10 cellular contexts compared by ENCODE assay signal in genomic region chr17:42180411-42180921, GRCh38. TPM values are rescaled to one million over a fixed set of nuclear protein-coding genes. Genes with fewer than 3 reads are reported as not detected.
DNase-seq lines count a peak whose midpoint lies in the region; ATAC-seq, FAIRE-seq and TF ChIP-seq lines count a peak whose summit lies in the region.
"Had no signal": no experiment of that assay in that cellular context is flagged by ENCODE, and none has a peak within 500 bp of the region (broad histone marks: within the 10 kb centered on the region; RNA-seq: fewer than 3 reads in every experiment).

No MANE protein-coding gene starts in this region.

- BruUV-seq in HepG2 (replicated peaks; lab: Mats Ljungman, UMichigan), result no TSS peak

- no peak for TF ChIP-seq POLR2A in HepG2 (IDR thresholded peaks at IDR 0.05; ENCODE audit: insufficient read depth in 1 of 2, low read depth in 2 of 2, low read length in 2 of 2)
- no peak for TF ChIP-seq POLR2A in transverse colon (IDR thresholded peaks at IDR 0.05)

- WGBS in HepG2 (ENCODE audit: low lambda C conversion rate), result 6% methylated on average over 28 of the region's 33 CpGs
- WGBS in transverse colon (ENCODE audit: low coverage in 1 of 2), 2 donors, result 9% methylated on average over 32 of the region's 33 CpGs; no CpG with 5 or more reads in 1 of the 2 donors

- no peak for FAIRE-seq in HepG2 (lab: Jason Lieb, UNC)
- FAIRE-seq: colon had no signal

- POLR2A ChIA-PET in activated CD8-positive, alpha-beta T cell treated with anti-CD3 and anti-CD28 coated beads for 36 hours (lab: Charles Lee), result interaction anchor here (0.6 to 2.3 kb wide), 6 partner anchors 10 to 109 kb away, joined by 3 to 9 read pairs (median 4); partner anchors contain the start of gene GHDC
- POLR2A ChIA-PET in HepG2 (lab: Yijun Ruan, JAX), result interaction anchor here (1.1 to 3.6 kb wide), 5 partner anchors 8 to 68 kb away, joined by 4 to 19 read pairs (median 6); partner anchors contain the start of gene GHDC

- ATAC-seq in activated naive CD4-positive, alpha-beta T cell treated with anti-CD3 and anti-CD28 coated beads, Interleukin-2, amount 50 U/mL, for 72 hours, result no peak
- no peak for ATAC-seq in activated CD8-positive, alpha-beta T cell treated with anti-CD3 and anti-CD28 coated beads for 36 hours
- 0 out of 3 replicates have a peak, but pooled peaks have one; percentile 3 for ATAC-seq in HepG2

- H3K4me2 ChIP-seq in HepG2 (ENCODE audit: low read depth, low read length), result peak overlapping the region; percentile 70

- H3K27me3 Mint-ChIP-seq in activated naive CD4-positive, alpha-beta T cell treated with anti-CD3 and anti-CD28 coated beads for 36 hours (ENCODE audit: low read depth), result peaks cover 22% of the 10 kb centered on the region
- H3K27me3 Mint-ChIP-seq in activated CD8-positive, alpha-beta T cell treated with anti-CD3 and anti-CD28 coated beads for 36 hours, result peaks cover 21% of the 10 kb centered on the region

- peaks cover 48% of the 10 kb centered on the region for H3K4me1 Mint-ChIP-seq in activated naive CD4-positive, alpha-beta T cell treated with anti-CD3 and anti-CD28 coated beads for 36 hours (ENCODE audit: low read depth)
- peaks cover 43% of the 10 kb centered on the region for H3K4me1 Mint-ChIP-seq in activated CD8-positive, alpha-beta T cell treated with anti-CD3 and anti-CD28 coated beads for 36 hours (ENCODE audit: low read depth)

- DNase-seq in activated naive CD4-positive, alpha-beta T cell treated with anti-CD3 and anti-CD28 coated beads for 36 hours, result no peak
- no peak for DNase-seq in activated naive CD4-positive, alpha-beta T cell treated with anti-CD3 and anti-CD28 coated beads, Interleukin-2, amount 50 U/mL, for 72 hours (ENCODE audit: low spot score in 2 of 2)
- no peak for DNase-seq in activated CD8-positive, alpha-beta T cell treated with anti-CD3 and anti-CD28 coated beads for 36 hours
- no peak for DNase-seq in HepG2 (ENCODE audit: low spot score)
- DNase-seq in transverse colon, result no peak
- no peak for DNase-seq in NCI-H510A (lab: John Stamatoyannopoulos, UW)
- no peak for DNase-seq in MV-4-11 (lab: John Stamatoyannopoulos, UW)
- DNase-seq in HuH-7.5 (ENCODE audit: low spot score), result no peak

- no peaks in the 10 kb centered on the region for H3K79me2 ChIP-seq in HepG2 (ENCODE audit: insufficient read depth, low read length)

- H3K27me3 ChIP-seq in HepG2 (ENCODE audit: control insufficient read depth in 1 of 2, insufficient read depth in 2 of 2, low read length in 2 of 2) (peaks cover 0 to 18% of the 10 kb centered on the region in 2 experiments; a peak in 4 of 5 replicates), transverse colon (peaks cover 34% of the 10 kb centered on the region)

- H3K27ac Mint-ChIP-seq in activated naive CD4-positive, alpha-beta T cell treated with anti-CD3 and anti-CD28 coated beads for 36 hours, result no peak overlapping the region
- no peak overlapping the region for H3K27ac Mint-ChIP-seq in activated naive CD4-positive, alpha-beta T cell treated with anti-CD3 and anti-CD28 coated beads, Interleukin-2, amount 50 U/mL, for 72 hours
- H3K27ac Mint-ChIP-seq in activated CD8-positive, alpha-beta T cell treated with anti-CD3 and anti-CD28 coated beads for 36 hours, result no peak overlapping the region

- no peak for TF ChIP-seq CTCF in activated CD8-positive, alpha-beta T cell treated with anti-CD3 and anti-CD28 coated beads for 36 hours (IDR thresholded peaks at IDR 0.05)
- TF ChIP-seq CTCF in HepG2 (CRISPR knock-in tag; IDR thresholded peaks at IDR 0.05), result no peak
- TF ChIP-seq CTCF in transverse colon (IDR thresholded peaks at IDR 0.05), result no peak

- H3K36me3 ChIP-seq in HepG2 (replicated peaks in 1 of 2; ENCODE audit: control insufficient read depth in 1 of 2, insufficient read depth in 2 of 2, low read length in 2 of 2) (no peaks in the 10 kb centered on the region), transverse colon (no peaks in the 10 kb centered on the region)

- TF ChIP-seq RAD21 in HepG2 (CRISPR knock-in tag; IDR thresholded peaks at IDR 0.05), result no peak

- peak overlapping the region; percentile 51 for H3K4me3 Mint-ChIP-seq in activated naive CD4-positive, alpha-beta T cell treated with anti-CD3 and anti-CD28 coated beads for 36 hours
- peak overlapping the region; percentile 49 for H3K4me3 Mint-ChIP-seq in activated CD8-positive, alpha-beta T cell treated with anti-CD3 and anti-CD28 coated beads for 36 hours

- H3K4me1 ChIP-seq in HepG2 (ENCODE audit: insufficient read depth, low read length) (peaks cover 60% of the 10 kb centered on the region), transverse colon (peaks cover 12 to 36% (median 30%) of the 10 kb centered on the region in 4 donors)

- H3K36me3 Mint-ChIP-seq in activated naive CD4-positive, alpha-beta T cell treated with anti-CD3 and anti-CD28 coated beads for 36 hours (ENCODE audit: low read depth), result no peaks in the 10 kb centered on the region
- peaks cover 0 to 7% of the 10 kb centered on the region in 2 donors for H3K36me3 Mint-ChIP-seq in activated naive CD4-positive, alpha-beta T cell treated with anti-CD3 and anti-CD28 coated beads, Interleukin-2, amount 50 U/mL, for 72 hours
- no peaks in the 10 kb centered on the region for H3K36me3 Mint-ChIP-seq in activated CD8-positive, alpha-beta T cell treated with anti-CD3 and anti-CD28 coated beads for 36 hours (ENCODE audit: low read depth)

- no peaks in the 10 kb centered on the region for H3K9me3 ChIP-seq in HepG2 (ENCODE audit: low read length)
- H3K9me3 ChIP-seq in transverse colon, result no peaks in the 10 kb centered on the region

- in situ Hi-C loops in HepG2 (cut with HindIII; ENCODE audit: extremely low pct_ligation_motif_present, low pct_unique_long_range_greater_than_20kb), result no loop called here
- in situ Hi-C loops in transverse colon (cut with MboI; ENCODE audit: low pct_ligation_motif_present in 1 of 4, low pct_unique_long_range_greater_than_20kb in 1 of 4, low sequenced_read_pairs in 3 of 4), result no loop called here

- no peak overlapping the region for H2AFZ ChIP-seq in HepG2 (ENCODE audit: low read length)

- peak overlapping the region; percentile 45 to 66 (median 47); a peak in 4 of 6 replicates for H3K4me3 ChIP-seq in HepG2 (replicated peaks in 1 of 3; ENCODE audit: insufficient read depth in 1 of 3, low read depth in 2 of 3, low read length in 3 of 3)
- H3K4me3 ChIP-seq in transverse colon, result peak overlapping the region in 3 of 4 donors; percentile 9 to 38 (median 29)

- intact Hi-C loops in activated naive CD4-positive, alpha-beta T cell treated with anti-CD3 and anti-CD28 coated beads for 36 hours (cut with micrococcal nuclease), result loop anchor here (2.0 to 5.0 kb wide), 6 partner anchors 26 to 347 kb away; partner anchors contain the start of genes RAB5C and STAT5A
- intact Hi-C loops in activated CD8-positive, alpha-beta T cell treated with anti-CD3 and anti-CD28 coated beads for 36 hours (cut with micrococcal nuclease), result no loop called here
- intact Hi-C loops in HepG2 (cut with micrococcal nuclease; ENCODE audit: unreplicated experiment) (loop anchor here (10.0 kb wide), 1 partner anchor 64 kb away; no protein-coding TSS in a partner anchor), transverse colon (cut with DNase I; ENCODE audit: low total_unique reads) (no loop called here)

- no peak overlapping the region for H3K27ac ChIP-seq in HepG2 (ENCODE audit: extremely low read length, insufficient read depth, low read length)
- H3K27ac ChIP-seq in transverse colon, result no peak overlapping the region

- CTCF ChIA-PET in activated naive CD4-positive, alpha-beta T cell treated with anti-CD3 and anti-CD28 coated beads for 36 hours (lab: Charles Lee), result interaction anchor here (0.6 to 2.7 kb wide), 8 partner anchors 17 to 516 kb away, joined by 3 to 11 read pairs (median 4); no protein-coding TSS in a partner anchor
- CTCF ChIA-PET in activated CD8-positive, alpha-beta T cell treated with anti-CD3 and anti-CD28 coated beads for 36 hours (lab: Charles Lee), result interaction anchor here (0.6 to 4.9 kb wide), 13 partner anchors 15 to 226 kb away, joined by 3 to 28 read pairs (median 3); partner anchors contain the start of genes DHX58, GHDC and KAT2A
- CTCF ChIA-PET in HepG2 (lab: Yijun Ruan, JAX; ENCODE audit: low intra/inter-chr PET ratio, low total read pairs), result interaction anchor here (0.8 kb wide), 1 partner anchor 62 kb away, joined by 3 read pairs; no protein-coding TSS in a partner anchor

- TF ChIP-seq EP300 in HepG2 (IDR thresholded peaks at IDR 0.05; ENCODE audit: low read depth in 2 of 2, low read length in 2 of 2) (no peak), HepG2 (CRISPR knock-in tag; IDR thresholded peaks at IDR 0.05; ENCODE audit: borderline replicate concordance) (no peak), transverse colon (IDR thresholded peaks at IDR 0.05; ENCODE audit: low read depth) (no peak)

- peaks cover 5% of the 10 kb centered on the region for H4K20me1 ChIP-seq in HepG2 (ENCODE audit: insufficient read depth, low read length)

- H3K9ac ChIP-seq in HepG2 (ENCODE audit: insufficient read depth, low read depth, low read length), result no peak overlapping the region

- no peaks in the 10 kb centered on the region for H3K9me3 Mint-ChIP-seq in activated naive CD4-positive, alpha-beta T cell treated with anti-CD3 and anti-CD28 coated beads for 36 hours
- H3K9me3 Mint-ChIP-seq in activated naive CD4-positive, alpha-beta T cell treated with anti-CD3 and anti-CD28 coated beads, Interleukin-2, amount 50 U/mL, for 72 hours, result no peaks in the 10 kb centered on the region
- no peaks in the 10 kb centered on the region for H3K9me3 Mint-ChIP-seq in activated CD8-positive, alpha-beta T cell treated with anti-CD3 and anti-CD28 coated beads for 36 hours

RNA-seq across cellular contexts. Expression of gene KCNH4, which starts 0.5 kb away (rescaled TPM):
- total RNA-seq in activated naive CD4-positive, alpha-beta T cell treated with anti-CD3 and anti-CD28 coated beads for 36 hours, result under 1 TPM; 0.24 to 0.35 TPM
- under 1 TPM; 0.23 to 0.54 TPM for total RNA-seq in activated naive CD4-positive, alpha-beta T cell treated with anti-CD3 and anti-CD28 coated beads, Interleukin-2, amount 50 U/mL, for 72 hours
- under 1 TPM; 0.38 to 0.43 TPM for total RNA-seq in activated CD8-positive, alpha-beta T cell treated with anti-CD3 and anti-CD28 coated beads for 36 hours
- total RNA-seq in HepG2 (2016; rRNA removed; fragmentation: Illumina TruSeq; extraction: Trizol) (0.09 TPM in 1 of 2 replicates, not detected in the other), transverse colon (not detected)
- total RNA-seq in HepG2 (2016; cell fraction: cytosol; rRNA removed; fragmentation: Illumina TruSeq; extraction: Trizol; ENCODE audit: low read depth), result 0.09 TPM in 1 of 2 replicates, not detected in the other
- total RNA-seq in HepG2 (2016; cell fraction: insoluble cytoplasmic fraction; rRNA removed; fragmentation: Illumina TruSeq; extraction: Trizol), result 0.06 TPM in 1 of 2 replicates, not detected in the other
- total RNA-seq in HepG2 (2016; cell fraction: membrane; rRNA removed; fragmentation: Illumina TruSeq; extraction: Trizol), result 0.06 and 0.10 TPM in 2 replicates
- total RNA-seq in HepG2 (2016; cell fraction: nucleus; rRNA removed; fragmentation: Illumina TruSeq; extraction: Trizol), result 0.09 TPM in 1 of 2 replicates, not detected in the other
- 0.01 and 0.04 TPM in 2 replicates for polyA plus RNA-seq in HepG2 (2011; rRNA removed)
- 0.03 and 0.04 TPM in 2 replicates for polyA plus RNA-seq in HepG2 (2011; cell fraction: cytosol; rRNA removed)
- polyA plus RNA-seq in HepG2 (2011; cell fraction: nucleus; rRNA removed), result 0.19 and 0.34 TPM in 2 replicates
- polyA plus RNA-seq in HepG2 (2012), result 0.03 TPM in 1 of 2 replicates, not detected in the other
- 0.18 and 0.19 TPM in 2 replicates for polyA plus RNA-seq in HepG2 (2016; cell fraction: cytosol; fragmentation: Illumina TruSeq; extraction: Trizol; ENCODE audit: low read depth)
- 0.08 TPM in 2 replicates for polyA plus RNA-seq in HepG2 (2016; cell fraction: insoluble cytoplasmic fraction; fragmentation: Illumina TruSeq; extraction: Trizol; ENCODE audit: low read depth)
- polyA plus RNA-seq in HepG2 (2016; cell fraction: membrane; fragmentation: Illumina TruSeq; extraction: Trizol; ENCODE audit: low read depth), result 0.15 and 0.30 TPM in 2 replicates
- polyA plus RNA-seq in HepG2 (2016; cell fraction: nucleus; fragmentation: Illumina TruSeq; extraction: Trizol; ENCODE audit: insufficient read depth, low read depth), result 0.19 and 0.20 TPM in 2 replicates
- 0.24 TPM in 1 of 2 replicates, not detected in the other for polyA minus RNA-seq in HepG2 (2011; rRNA and poly(A)+ RNA removed; ENCODE audit: low replicate concordance)
- polyA minus RNA-seq in HepG2 (2011; cell fraction: cytosol; rRNA and poly(A)+ RNA removed), result not detected in 2 replicates
- polyA minus RNA-seq in HepG2 (2011; cell fraction: nucleus; rRNA and poly(A)+ RNA removed), result not detected in 2 replicates
- total RNA-seq: HT1080 had no signal

RNA-seq across cellular contexts. Expression of gene HCRT, which starts 4.8 kb away (rescaled TPM):
- not detected for total RNA-seq in activated naive CD4-positive, alpha-beta T cell treated with anti-CD3 and anti-CD28 coated beads for 36 hours
- not detected for total RNA-seq in activated naive CD4-positive, alpha-beta T cell treated with anti-CD3 and anti-CD28 coated beads, Interleukin-2, amount 50 U/mL, for 72 hours
- total RNA-seq in activated CD8-positive, alpha-beta T cell treated with anti-CD3 and anti-CD28 coated beads for 36 hours, result not detected
- total RNA-seq in HepG2 (2016; rRNA removed; fragmentation: Illumina TruSeq; extraction: Trizol), result not detected in 2 replicates
- total RNA-seq in HepG2 (2016; cell fraction: cytosol; rRNA removed; fragmentation: Illumina TruSeq; extraction: Trizol; ENCODE audit: low read depth), result not detected in 2 replicates
- total RNA-seq in HepG2 (2016; cell fraction: insoluble cytoplasmic fraction; rRNA removed; fragmentation: Illumina TruSeq; extraction: Trizol), result not detected in 2 replicates
- not detected in 2 replicates for total RNA-seq in HepG2 (2016; cell fraction: membrane; rRNA removed; fragmentation: Illumina TruSeq; extraction: Trizol)
- not detected in 2 replicates for total RNA-seq in HepG2 (2016; cell fraction: nucleus; rRNA removed; fragmentation: Illumina TruSeq; extraction: Trizol)
- polyA plus RNA-seq in HepG2 (2011; rRNA removed), result not detected in 2 replicates
- not detected in 2 replicates for polyA plus RNA-seq in HepG2 (2011; cell fraction: cytosol; rRNA removed)
- polyA plus RNA-seq in HepG2 (2011; cell fraction: nucleus; rRNA removed), result not detected in 2 replicates
- not detected in 2 replicates for polyA plus RNA-seq in HepG2 (2012)
- 0.36 TPM in 1 of 2 replicates, not detected in the other for polyA plus RNA-seq in HepG2 (2016; cell fraction: cytosol; fragmentation: Illumina TruSeq; extraction: Trizol; ENCODE audit: low read depth)
- polyA plus RNA-seq in HepG2 (2016; cell fraction: insoluble cytoplasmic fraction; fragmentation: Illumina TruSeq; extraction: Trizol; ENCODE audit: low read depth), result not detected in 2 replicates
- polyA plus RNA-seq in HepG2 (2016; cell fraction: membrane; fragmentation: Illumina TruSeq; extraction: Trizol; ENCODE audit: low read depth), result not detected in 2 replicates
- not detected in 2 replicates for polyA plus RNA-seq in HepG2 (2016; cell fraction: nucleus; fragmentation: Illumina TruSeq; extraction: Trizol; ENCODE audit: insufficient read depth, low read depth)
- polyA minus RNA-seq in HepG2 (2011; rRNA and poly(A)+ RNA removed; ENCODE audit: low replicate concordance), result not detected in 2 replicates
- not detected in 2 replicates for polyA minus RNA-seq in HepG2 (2011; cell fraction: cytosol; rRNA and poly(A)+ RNA removed)
- polyA minus RNA-seq in HepG2 (2011; cell fraction: nucleus; rRNA and poly(A)+ RNA removed), result not detected in 2 replicates
- not detected for total RNA-seq in transverse colon
- total RNA-seq: HT1080 had no signal

RNA-seq across cellular contexts. Expression of gene GHDC, which starts 13.8 kb away (rescaled TPM):
- total RNA-seq in activated naive CD4-positive, alpha-beta T cell treated with anti-CD3 and anti-CD28 coated beads for 36 hours, result 1 to 10 TPM; 9.0 to 9.7 TPM
- total RNA-seq in activated naive CD4-positive, alpha-beta T cell treated with anti-CD3 and anti-CD28 coated beads, Interleukin-2, amount 50 U/mL, for 72 hours, result 10 to 100 TPM; 10.5 to 25.3 TPM
- 10 to 100 TPM; 12.3 to 14.9 TPM for total RNA-seq in activated CD8-positive, alpha-beta T cell treated with anti-CD3 and anti-CD28 coated beads for 36 hours
- 8.8 and 22.5 TPM in 2 replicates for total RNA-seq in HepG2 (2016; rRNA removed; fragmentation: Illumina TruSeq; extraction: Trizol)
- 3.1 and 3.3 TPM in 2 replicates for total RNA-seq in HepG2 (2016; cell fraction: cytosol; rRNA removed; fragmentation: Illumina TruSeq; extraction: Trizol; ENCODE audit: low read depth)
- 8.0 and 22.0 TPM in 2 replicates for total RNA-seq in HepG2 (2016; cell fraction: insoluble cytoplasmic fraction; rRNA removed; fragmentation: Illumina TruSeq; extraction: Trizol)
- 5.2 and 6.2 TPM in 2 replicates for total RNA-seq in HepG2 (2016; cell fraction: membrane; rRNA removed; fragmentation: Illumina TruSeq; extraction: Trizol)
- total RNA-seq in HepG2 (2016; cell fraction: nucleus; rRNA removed; fragmentation: Illumina TruSeq; extraction: Trizol), result 22.7 and 27.8 TPM in 2 replicates
- polyA plus RNA-seq in HepG2 (2011; rRNA removed), result 15.4 and 25.6 TPM in 2 replicates
- 11.2 and 18.0 TPM in 2 replicates for polyA plus RNA-seq in HepG2 (2011; cell fraction: cytosol; rRNA removed)
- polyA plus RNA-seq in HepG2 (2011; cell fraction: nucleus; rRNA removed), result 107 and 115 TPM in 2 replicates
- polyA plus RNA-seq in HepG2 (2012), result 15.2 and 19.1 TPM in 2 replicates
- 2.2 and 2.5 TPM in 2 replicates for polyA plus RNA-seq in HepG2 (2016; cell fraction: cytosol; fragmentation: Illumina TruSeq; extraction: Trizol; ENCODE audit: low read depth)
- polyA plus RNA-seq in HepG2 (2016; cell fraction: insoluble cytoplasmic fraction; fragmentation: Illumina TruSeq; extraction: Trizol; ENCODE audit: low read depth), result 6.0 and 8.7 TPM in 2 replicates
- 3.6 and 4.1 TPM in 2 replicates for polyA plus RNA-seq in HepG2 (2016; cell fraction: membrane; fragmentation: Illumina TruSeq; extraction: Trizol; ENCODE audit: low read depth)
- 45.8 and 46.8 TPM in 2 replicates for polyA plus RNA-seq in HepG2 (2016; cell fraction: nucleus; fragmentation: Illumina TruSeq; extraction: Trizol; ENCODE audit: insufficient read depth, low read depth)
- 14.5 and 31.4 TPM in 2 replicates for polyA minus RNA-seq in HepG2 (2011; rRNA and poly(A)+ RNA removed; ENCODE audit: low replicate concordance)
- polyA minus RNA-seq in HepG2 (2011; cell fraction: cytosol; rRNA and poly(A)+ RNA removed), result 12.0 and 19.4 TPM in 2 replicates
- polyA minus RNA-seq in HepG2 (2011; cell fraction: nucleus; rRNA and poly(A)+ RNA removed), result 12.1 and 14.4 TPM in 2 replicates
- total RNA-seq in transverse colon, result 10 to 100 TPM; 10.8 to 34.6 (median 32.2) TPM

RNA-seq across cellular contexts. Expression of gene RAB5C, which starts 25.7 kb away (rescaled TPM):
- total RNA-seq in activated naive CD4-positive, alpha-beta T cell treated with anti-CD3 and anti-CD28 coated beads for 36 hours, result 10 to 100 TPM; 32.5 to 36.6 TPM
- 10 to 100 TPM; 44.5 to 45.7 TPM for total RNA-seq in activated naive CD4-positive, alpha-beta T cell treated with anti-CD3 and anti-CD28 coated beads, Interleukin-2, amount 50 U/mL, for 72 hours
- total RNA-seq in activated CD8-positive, alpha-beta T cell treated with anti-CD3 and anti-CD28 coated beads for 36 hours, result 10 to 100 TPM; 30.7 to 32.5 TPM
- total RNA-seq in HepG2 (2016; rRNA removed; fragmentation: Illumina TruSeq; extraction: Trizol), result 110 and 136 TPM in 2 replicates
- 61.7 and 72.3 TPM in 2 replicates for total RNA-seq in HepG2 (2016; cell fraction: cytosol; rRNA removed; fragmentation: Illumina TruSeq; extraction: Trizol; ENCODE audit: low read depth)
- 112 and 128 TPM in 2 replicates for total RNA-seq in HepG2 (2016; cell fraction: insoluble cytoplasmic fraction; rRNA removed; fragmentation: Illumina TruSeq; extraction: Trizol)
- total RNA-seq in HepG2 (2016; cell fraction: membrane; rRNA removed; fragmentation: Illumina TruSeq; extraction: Trizol), result 97.4 and 130 TPM in 2 replicates
- 58.3 and 58.4 TPM in 2 replicates for total RNA-seq in HepG2 (2016; cell fraction: nucleus; rRNA removed; fragmentation: Illumina TruSeq; extraction: Trizol)
- 123 and 129 TPM in 2 replicates for polyA plus RNA-seq in HepG2 (2011; rRNA removed)
- 151 and 173 TPM in 2 replicates for polyA plus RNA-seq in HepG2 (2011; cell fraction: cytosol; rRNA removed)
- 63.1 and 63.8 TPM in 2 replicates for polyA plus RNA-seq in HepG2 (2011; cell fraction: nucleus; rRNA removed)
- 88.1 and 94.6 TPM in 2 replicates for polyA plus RNA-seq in HepG2 (2012)
- polyA plus RNA-seq in HepG2 (2016; cell fraction: cytosol; fragmentation: Illumina TruSeq; extraction: Trizol; ENCODE audit: low read depth), result 121 and 161 TPM in 2 replicates
- 256 and 287 TPM in 2 replicates for polyA plus RNA-seq in HepG2 (2016; cell fraction: insoluble cytoplasmic fraction; fragmentation: Illumina TruSeq; extraction: Trizol; ENCODE audit: low read depth)
- 158 and 192 TPM in 2 replicates for polyA plus RNA-seq in HepG2 (2016; cell fraction: membrane; fragmentation: Illumina TruSeq; extraction: Trizol; ENCODE audit: low read depth)
- polyA plus RNA-seq in HepG2 (2016; cell fraction: nucleus; fragmentation: Illumina TruSeq; extraction: Trizol; ENCODE audit: insufficient read depth, low read depth), result 155 and 165 TPM in 2 replicates
- polyA minus RNA-seq in HepG2 (2011; rRNA and poly(A)+ RNA removed; ENCODE audit: low replicate concordance), result 69.9 and 105 TPM in 2 replicates
- polyA minus RNA-seq in HepG2 (2011; cell fraction: cytosol; rRNA and poly(A)+ RNA removed), result 30.2 and 31.4 TPM in 2 replicates
- 15.9 and 19.8 TPM in 2 replicates for polyA minus RNA-seq in HepG2 (2011; cell fraction: nucleus; rRNA and poly(A)+ RNA removed)
- total RNA-seq in transverse colon, result 100 to 1,000 TPM in 2 of 4 donors, 10 to 100 TPM in 2; 40.8 to 172 (median 112) TPM

RNA-seq across cellular contexts. Expression of gene HSPB9, which starts 57.9 kb away (rescaled TPM):
- total RNA-seq in activated naive CD4-positive, alpha-beta T cell treated with anti-CD3 and anti-CD28 coated beads for 36 hours, result not detected
- total RNA-seq in activated naive CD4-positive, alpha-beta T cell treated with anti-CD3 and anti-CD28 coated beads, Interleukin-2, amount 50 U/mL, for 72 hours, result under 1 TPM in 1 of 2 donors, not detected in 1; 0.23 TPM
- under 1 TPM in 1 of 2 experiments, not detected in 1; 0.41 TPM for total RNA-seq in activated CD8-positive, alpha-beta T cell treated with anti-CD3 and anti-CD28 coated beads for 36 hours
- total RNA-seq in HepG2 (2016; rRNA removed; fragmentation: Illumina TruSeq; extraction: Trizol) (0.13 and 0.24 TPM in 2 replicates), transverse colon (under 1 TPM in 1 of 4 donors, not detected in 3; 0.14 TPM)
- not detected in 2 replicates for total RNA-seq in HepG2 (2016; cell fraction: cytosol; rRNA removed; fragmentation: Illumina TruSeq; extraction: Trizol; ENCODE audit: low read depth)
- total RNA-seq in HepG2 (2016; cell fraction: insoluble cytoplasmic fraction; rRNA removed; fragmentation: Illumina TruSeq; extraction: Trizol), result 0.09 and 0.24 TPM in 2 replicates
- total RNA-seq in HepG2 (2016; cell fraction: membrane; rRNA removed; fragmentation: Illumina TruSeq; extraction: Trizol), result 0.14 and 0.19 TPM in 2 replicates
- 0.25 TPM in 1 of 2 replicates, not detected in the other for total RNA-seq in HepG2 (2016; cell fraction: nucleus; rRNA removed; fragmentation: Illumina TruSeq; extraction: Trizol)
- polyA plus RNA-seq in HepG2 (2011; rRNA removed), result 0.05 and 0.31 TPM in 2 replicates
- polyA plus RNA-seq in HepG2 (2011; cell fraction: cytosol; rRNA removed), result 0.07 and 0.10 TPM in 2 replicates
- 0.66 and 1.2 TPM in 2 replicates for polyA plus RNA-seq in HepG2 (2011; cell fraction: nucleus; rRNA removed)
- polyA plus RNA-seq in HepG2 (2012), result 0.28 and 0.44 TPM in 2 replicates
- polyA plus RNA-seq in HepG2 (2016; cell fraction: cytosol; fragmentation: Illumina TruSeq; extraction: Trizol; ENCODE audit: low read depth), result not detected in 2 replicates
- not detected in 2 replicates for polyA plus RNA-seq in HepG2 (2016; cell fraction: insoluble cytoplasmic fraction; fragmentation: Illumina TruSeq; extraction: Trizol; ENCODE audit: low read depth)
- polyA plus RNA-seq in HepG2 (2016; cell fraction: membrane; fragmentation: Illumina TruSeq; extraction: Trizol; ENCODE audit: low read depth), result 0.09 and 0.14 TPM in 2 replicates
- polyA plus RNA-seq in HepG2 (2016; cell fraction: nucleus; fragmentation: Illumina TruSeq; extraction: Trizol; ENCODE audit: insufficient read depth, low read depth), result 0.55 and 0.56 TPM in 2 replicates
- 0.22 TPM in 1 of 2 replicates, not detected in the other for polyA minus RNA-seq in HepG2 (2011; rRNA and poly(A)+ RNA removed; ENCODE audit: low replicate concordance)
- polyA minus RNA-seq in HepG2 (2011; cell fraction: cytosol; rRNA and poly(A)+ RNA removed), result not detected in 2 replicates
- polyA minus RNA-seq in HepG2 (2011; cell fraction: nucleus; rRNA and poly(A)+ RNA removed), result not detected in 2 replicates
- total RNA-seq: HT1080 had no signal

Comparison
In these comparisons a context has a peak if more than half of its experiments do, and no peak if none do; other contexts are left out.
1. intact Hi-C loops: an anchor here in activated naive CD4-positive, alpha-beta T cell treated with anti-CD3 and anti-CD28 coated beads for 36 hours (2.0 to 5.0 kb wide) and HepG2 (10.0 kb wide); none called in activated CD8-positive, alpha-beta T cell treated with anti-CD3 and anti-CD28 coated beads for 36 hours and transverse colon.